In genomic region chr3:98329392-98330124, GRCh38 we compare ENCODE assay signal across 9 cellular contexts. TPM values are rescaled to one million over a fixed set of nuclear protein-coding genes. Genes with fewer than 3 reads are reported as not detected.
DNase-seq lines count a peak whose midpoint lies in the region; FAIRE-seq and TF ChIP-seq lines count a peak whose summit lies in the region.
"Had no signal": no experiment of that assay in that cellular context is flagged by ENCODE, and none has a peak within 500 bp of the region (broad histone marks: within the 10 kb centered on the region; RNA-seq: fewer than 3 reads in every experiment).

No MANE protein-coding gene starts in this region.

- peaks cover 43 to 49% of the 10 kb centered on the region in 2 experiments for H3K4me1 Mint-ChIP-seq in H9

- no peaks in the 10 kb centered on the region for H4K20me1 ChIP-seq in H9 (ENCODE audit: control insufficient read depth, insufficient read depth, insufficient read length)

- H2AFZ ChIP-seq in H9 (ENCODE audit: low read length) = no peak overlapping the region

- no peak overlapping the region for H2BK15ac ChIP-seq in H9 (ENCODE audit: low read depth, low read length)

- TF ChIP-seq CTCF in H9 (conservative IDR thresholded peaks at IDR 0.05) = peak; percentile 82
- peak; percentile 86 for TF ChIP-seq CTCF in bronchial epithelial cell (IDR thresholded peaks at IDR 0.05; ENCODE audit: insufficient read depth, low read length, severe bottlenecking)
- peak; percentile 59 for TF ChIP-seq CTCF in kidney (IDR thresholded peaks at IDR 0.05; ENCODE audit: borderline replicate concordance, extremely low read depth, insufficient read depth)

- no peak for FAIRE-seq in bronchial epithelial cell (lab: Jason Lieb, UNC)
- no peak for FAIRE-seq in kidney (lab: Jason Lieb, UNC)

- H3K36me3 ChIP-seq in bronchial epithelial cell (ENCODE audit: control insufficient read depth, insufficient read depth, low read length) (no peaks in the 10 kb centered on the region), kidney (ENCODE audit: control insufficient read depth in 1 of 2, insufficient read depth in 2 of 2, low read length in 2 of 2) (no peaks in the 10 kb centered on the region)
- H3K36me3 ChIP-seq: neutrophil had no signal

- no peaks in the 10 kb centered on the region; a peak in 1 of 7 replicates for H3K36me3 Mint-ChIP-seq in H9 (ENCODE audit: insufficient read depth in 1 of 3, low read depth in 3 of 3)

- H2BK5ac ChIP-seq in H9 (ENCODE audit: insufficient read length, low read length) = no peak overlapping the region

- no peak overlapping the region for H3K4me3 Mint-ChIP-seq in H9

- H3K79me1 ChIP-seq in H9 (ENCODE audit: insufficient read depth, low read depth, low read length, poor library complexity, severe bottlenecking) = no peaks in the 10 kb centered on the region

- H3K18ac ChIP-seq in H9 (ENCODE audit: insufficient read length, low read depth, low read length) = peak overlapping the region; percentile 37

- no peak overlapping the region for H4K91ac ChIP-seq in H9 (ENCODE audit: insufficient read length, low read depth, low read length)

- no peak overlapping the region for H2AK5ac ChIP-seq in H9 (ENCODE audit: insufficient read length, low read length)

- H2BK12ac ChIP-seq in H9 (ENCODE audit: insufficient read length, low read depth, low read length) = no peak overlapping the region

- H3K9me3 Mint-ChIP-seq in H9 = no peaks in the 10 kb centered on the region; a peak in 1 of 5 replicates

- H3K4me2 ChIP-seq in H9 (ENCODE audit: insufficient read depth, insufficient read length, low read length) = no peak overlapping the region

- H3K4ac ChIP-seq in H9 (ENCODE audit: low read depth, low read length) = no peak overlapping the region

- H3K4me1 ChIP-seq in H9 (ENCODE audit: insufficient read depth, low read length) (peaks cover 9% of the 10 kb centered on the region; the same call in 1 of the 2 replicates), kidney (ENCODE audit: control insufficient read depth in 1 of 2, insufficient read depth in 1 of 2, low read depth in 1 of 2, low read length in 2 of 2) (no peaks in the 10 kb centered on the region)

- H3K14ac ChIP-seq in H9 (ENCODE audit: insufficient read depth, low read length) = peak overlapping the region; percentile 28; the same call in 1 of the 2 replicates

- H3K27ac Mint-ChIP-seq in H9 = peak overlapping the region in 2 of 3 experiments; percentile 95; a peak in 4 of 7 replicates

- H3K79me2 ChIP-seq in H9 (ENCODE audit: insufficient read depth, low read length) = no peaks in the 10 kb centered on the region; the same call in 1 of the 2 replicates

- H3K23me2 ChIP-seq in H9 (ENCODE audit: insufficient read length, low read depth, low read length, poor library complexity, severe bottlenecking) = no peaks in the 10 kb centered on the region

- no peaks in the 10 kb centered on the region for H3K27me3 Mint-ChIP-seq in H9 (ENCODE audit: low read depth)

- no peak overlapping the region for H3K56ac ChIP-seq in H9 (ENCODE audit: insufficient read length, low read depth, low read length)

- H4K5ac ChIP-seq in H9 (ENCODE audit: insufficient read length, low read depth, low read length) = peak overlapping the region; percentile 6

- H3K9ac ChIP-seq in H9 (ENCODE audit: extremely low read depth, insufficient read length, low read length) = no peak overlapping the region
- no peak overlapping the region for H3K9ac ChIP-seq in kidney (ENCODE audit: low read length in 2 of 2)

- no peak overlapping the region for H3K4me3 ChIP-seq in bronchial epithelial cell (ENCODE audit: low read depth, low read length)
- no peak overlapping the region for H3K4me3 ChIP-seq in kidney (ENCODE audit: low read length in 2 of 2)

- H3T11ph ChIP-seq in H9 (ENCODE audit: low read length) = no peak overlapping the region

- intact Hi-C loops in kidney (cut with DNase I) = loop anchor here (10.0 kb wide), 1 partner anchor 285 kb away; no protein-coding TSS in a partner anchor

- H3K9me3 ChIP-seq in H9 (ENCODE audit: control insufficient read depth, low read depth, low read length) = no peaks in the 10 kb centered on the region
- no peaks in the 10 kb centered on the region for H3K9me3 ChIP-seq in kidney (ENCODE audit: control insufficient read depth in 1 of 2, low read length in 2 of 2)
- H3K9me3 ChIP-seq: neutrophil had no signal

- no peak overlapping the region for H2BK20ac ChIP-seq in H9 (ENCODE audit: low read depth, low read length, poor library complexity, severe bottlenecking)

- DNase-seq in SIG-M5 treated with dmso at 0.1 percent for 504 hours (lab: John Stamatoyannopoulos, UW; ENCODE audit: unreplicated experiment) (peak; percentile 61), SIG-M5 (lab: John Stamatoyannopoulos, UW) (no peak), H9 (peak; percentile 73), LoVo (ENCODE audit: low spot score) (peak; percentile 54), T-helper 2 cell (peak in 4 of 5 experiments; percentile 2 to 77 (median 18)), bronchial epithelial cell (ENCODE audit: low read depth) (peak; percentile 49), kidney (no peak)
- peak; percentile 16 to 18 for DNase-seq in stimulated activated CD4-positive, alpha-beta T cell treated with anti-CD3 and anti-CD28 coated beads, Interleukin-4, amount 100 ng/mL, for 48 hours (ENCODE audit: low read depth in 2 of 2)

- H3K27me3 ChIP-seq in H9 (ENCODE audit: insufficient read depth, low read length) (no peaks in the 10 kb centered on the region), bronchial epithelial cell (ENCODE audit: control insufficient read depth, insufficient read depth, low read length) (no peaks in the 10 kb centered on the region)

- H2BK120ac ChIP-seq in H9 (ENCODE audit: low read depth, low read length, poor library complexity, severe bottlenecking) = no peak overlapping the region

- H4K8ac ChIP-seq in H9 (replicated peaks; ENCODE audit: insufficient read length, low read depth, low read length) = no peak overlapping the region

- no CpG with 5 or more reads among the region's 6 CpGs for WGBS in H9 (ENCODE audit: extremely low coverage, insufficient read length, low lambda C conversion rate)

- H3K23ac ChIP-seq in H9 (ENCODE audit: insufficient read length, low read depth, low read length) = no peak overlapping the region

- H3K27ac ChIP-seq in H9 (ENCODE audit: insufficient read length, low read depth, low read length) = no peak overlapping the region
- no peak overlapping the region for H3K27ac ChIP-seq in kidney (ENCODE audit: low read depth in 2 of 2, low read length in 2 of 2)
- H3K27ac ChIP-seq: neutrophil had no signal

RNA-seq across cellular contexts. Expression of gene OR5K4, which starts 24.1 kb away (rescaled TPM):
- total RNA-seq in H9 (2021) (not detected in 2 replicates), bronchial epithelial cell (not detected in 2 replicates), kidney (not detected)
- polyA plus RNA-seq in kidney (ENCODE audit: insufficient read depth, low read depth, low replicate concordance) = not detected

RNA-seq across cellular contexts. Expression of gene OR5H2, which starts 47.3 kb away (rescaled TPM):
- total RNA-seq in H9 (2021) (not detected in 2 replicates), bronchial epithelial cell (not detected in 2 replicates), kidney (not detected)
- polyA plus RNA-seq in kidney (ENCODE audit: insufficient read depth, low read depth, low replicate concordance) = not detected

Comparison
In these comparisons a context has a peak if more than half of its experiments do, and no peak if none do; other contexts are left out.
1. DNase-seq: peak in SIG-M5 treated with dmso at 0.1 percent for 504 hours (single experiment), H9 (single experiment), LoVo (single experiment), T-helper 2 cell (4 of 5), bronchial epithelial cell (single experiment) and stimulated activated CD4-positive, alpha-beta T cell treated with anti-CD3 and anti-CD28 coated beads, Interleukin-4, amount 100 ng/mL, for 48 hours (2 of 2); none in SIG-M5 (single experiment) and kidney (single experiment).
2. Peak in every context shown above with its lines, with median percentiles within 50 percentile points of each other: CTCF ChIP-seq.